ENCODE assay signal across 1 cellular context in the genomic region with DNA sequence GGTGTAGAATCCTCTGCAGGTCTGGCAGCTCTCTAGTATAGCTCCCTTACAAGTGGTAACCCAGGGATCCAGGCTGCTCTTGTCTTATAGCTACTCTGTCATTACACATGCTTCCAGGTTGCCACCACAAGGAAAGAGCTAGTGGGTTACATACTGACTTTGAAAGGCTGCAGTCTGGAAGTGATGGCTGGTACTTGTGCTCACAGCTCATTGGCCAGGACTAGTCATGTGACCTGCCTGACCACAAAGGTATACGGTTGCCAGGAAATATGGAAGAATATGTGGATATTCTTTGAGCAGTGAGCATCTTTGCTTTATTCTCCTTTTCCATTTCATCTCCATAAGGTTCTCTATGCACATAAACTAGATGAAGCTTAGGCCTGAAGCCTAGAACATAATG.
A peak's percentile ranks its signal among the peaks of the same experiment; 100 is the strongest.
TF ChIP-seq lines count a peak whose summit lies in the region.

No MANE protein-coding gene starts in this region.

TF ChIP-seq in H1, 55 proteins besides CTCF, POLR2A, EP300 and RAD21:
- TF ChIP-seq USF2 (IDR thresholded peaks at IDR 0.05; ENCODE audit: low read length) (peak; percentile 37; the same call in 1 of the 2 replicates), SIX5 (IDR thresholded peaks at IDR 0.05; ENCODE audit: low read depth, low read length) (no peak)
TF ChIP-seq in H1: peak in this region for 1.
